20 cellular contexts compared by ENCODE assay signal in genomic region chr2:173588931-173589369, GRCh38.
A peak's percentile ranks its signal among the peaks of the same experiment; 100 is the strongest.
DNase-seq lines count a peak whose midpoint lies in the region; ATAC-seq and TF ChIP-seq lines count a peak whose summit lies in the region.
"Had no signal": no experiment of that assay in that cellular context is flagged by ENCODE, and none has a peak within 500 bp of the region (broad histone marks: within the 10 kb centered on the region; RNA-seq: fewer than 3 reads in every experiment).

No MANE protein-coding gene starts in this region.

- H3K4me1 Mint-ChIP-seq in chondrocyte (ENCODE audit: low read depth) = peaks cover 30% of the 10 kb centered on the region
- H3K4me1 Mint-ChIP-seq: CD4-positive, CD25-positive, alpha-beta regulatory T cell had no signal

- TF ChIP-seq CTCF in PC-3 (conservative IDR thresholded peaks at IDR 0.05; ENCODE audit: low read depth, low read length) (no peak), chondrocyte (IDR thresholded peaks at IDR 0.05) (no peak), left lung (IDR thresholded peaks at IDR 0.05) (no peak)

- intact Hi-C loops in PC-3 (cut with micrococcal nuclease) (no loop called here), left lung (cut with DNase I) (no loop called here)

- no peak overlapping the region for H3K4me3 Mint-ChIP-seq in chondrocyte (ENCODE audit: unreplicated experiment)
- H3K4me3 Mint-ChIP-seq: neural progenitor cell had no signal

- H3K4me1 ChIP-seq in PC-3 (ENCODE audit: insufficient read depth, low read length) = peaks cover 36% of the 10 kb centered on the region
- peaks cover 0 to 6% of the 10 kb centered on the region in 2 donors for H3K4me1 ChIP-seq in left lung
- H3K4me1 ChIP-seq: neural progenitor cell, spleen, uterus had no signal

- H3K4me2 ChIP-seq in PC-3 (ENCODE audit: low read length) = peak overlapping the region; percentile 80
- H3K4me2 ChIP-seq: neural progenitor cell had no signal

- H3K9me3 ChIP-seq in PC-3 (ENCODE audit: low read length) = peaks cover 24% of the 10 kb centered on the region
- H3K9me3 ChIP-seq in left lung = peaks cover 0 to 14% of the 10 kb centered on the region in 2 donors
- H3K9me3 ChIP-seq: uterus had no signal

- no peak overlapping the region for H2AFZ ChIP-seq in PC-3 (ENCODE audit: low read length)
- H2AFZ ChIP-seq: neural progenitor cell had no signal

- in situ Hi-C loops in ACHN (cut with HindIII; ENCODE audit: low pct_ligation_motif_present, low pct_unique_long_range_greater_than_20kb, low sequenced_read_pairs) = no loop called here

- peaks cover 26% of the 10 kb centered on the region for H3F3A ChIP-seq in PC-3 (ENCODE audit: low read length, unreplicated experiment)

- no peaks in the 10 kb centered on the region for H3K9me2 ChIP-seq in PC-3 (replicated peaks; ENCODE audit: low read length)

- H3K9ac ChIP-seq in PC-3 (ENCODE audit: low read length) = peak overlapping the region; percentile 72
- H3K9ac ChIP-seq: neural progenitor cell had no signal

- H3K79me2 ChIP-seq in PC-3 (ENCODE audit: low read length) = peaks cover 11% of the 10 kb centered on the region; the same call in 1 of the 2 replicates

- BruUV-seq in PC-3 (replicated peaks; lab: Mats Ljungman, UMichigan) = no TSS peak

- POLR2A ChIA-PET in PC-3 (lab: Charles Lee; ENCODE audit: unreplicated experiment) = interaction anchor here (0.6 kb wide), 2 partner anchors 70 to 157 kb away, joined by 5 to 7 read pairs; no protein-coding TSS in a partner anchor

- H3K27me3 ChIP-seq in PC-3 (ENCODE audit: low read length) (no peaks in the 10 kb centered on the region), left lung (no peaks in the 10 kb centered on the region)
- H3K27me3 ChIP-seq: neural progenitor cell, uterus had no signal

- H4K20me1 ChIP-seq in PC-3 (ENCODE audit: low read length) = no peaks in the 10 kb centered on the region

- H3K27ac ChIP-seq in PC-3 (ENCODE audit: low read length) (peak overlapping the region; percentile 98), left lung (no peak overlapping the region)
- H3K27ac ChIP-seq: neural progenitor cell, uterus had no signal

- no peaks in the 10 kb centered on the region for H3K27me3 Mint-ChIP-seq in chondrocyte (ENCODE audit: low read depth)

- H3K36me3 ChIP-seq in PC-3 (ENCODE audit: low read depth, low read length) (peaks cover 16% of the 10 kb centered on the region), left lung (no peaks in the 10 kb centered on the region)
- H3K36me3 ChIP-seq: neural progenitor cell, spleen, uterus had no signal

- ATAC-seq in PC-3 (peak; percentile 2), left lung (peak; percentile 5)

- H3K9me3 Mint-ChIP-seq in chondrocyte (ENCODE audit: low read depth) = peaks cover 16% of the 10 kb centered on the region

- DNase-seq in ACHN (peak; percentile 85), PC-3 (peak; percentile 65), chondrocyte (ENCODE audit: low spot score) (no peak), left lung (no peak), globus pallidus (ENCODE audit: low spot score) (no peak), NCI-H2081 treated with DMSO at 0.1 percent for 48 hours (lab: John Stamatoyannopoulos, UW) (no peak), germinal center (ENCODE audit: low spot score) (no peak)
- no peak for DNase-seq in stimulated activated naive CD4-positive, alpha-beta T cell treated with Interleukin-2 at 50 U/mL for 16 hours (lab: John Stamatoyannopoulos, UW)
- DNase-seq: activated CD4-positive, alpha-beta T cell treated with anti-CD3 and anti-CD28 coated beads for 4 hours; activated effector memory CD4-positive, alpha-beta T cell treated with anti-CD3 and anti-CD28 coated beads, Interleukin-2, amount 50 U/mL, for 16 hours; caudate nucleus; CD4-positive, CD25-positive, alpha-beta regulatory T cell; NCI-H1694; NCI-H2227 treated with DMSO at 0.1 percent for 48 hours; NCI-H82; spleen; stimulated activated CD4-positive, alpha-beta T cell treated with anti-CD3 and anti-CD28 coated beads, Interleukin-4, amount 100 ng/mL, for 4 hours; SW 1271; uterus had no signal

- H3K36me3 Mint-ChIP-seq in chondrocyte (ENCODE audit: low read depth) = peaks cover 3% of the 10 kb centered on the region
- H3K36me3 Mint-ChIP-seq: CD4-positive, CD25-positive, alpha-beta regulatory T cell had no signal

- peak overlapping the region; percentile 36 for H3K27ac Mint-ChIP-seq in chondrocyte (ENCODE audit: unreplicated experiment)
- H3K27ac Mint-ChIP-seq: CD4-positive, CD25-positive, alpha-beta regulatory T cell; neural progenitor cell had no signal

- H3K4me3 ChIP-seq in PC-3 (ENCODE audit: low read length) (peak overlapping the region; percentile 32), left lung (no peak overlapping the region)
- H3K4me3 ChIP-seq: neural progenitor cell, spleen, uterus had no signal

- CTCF ChIA-PET in PC-3 (lab: Charles Lee) = no interaction called here

Comparison
In these comparisons a context has a peak if more than half of its experiments do, and no peak if none do; other contexts are left out.
1. DNase-seq: peak in ACHN (single experiment) and PC-3 (single experiment); none in chondrocyte (single experiment), left lung (0 of 2), globus pallidus (single experiment), NCI-H2081 treated with DMSO at 0.1 percent for 48 hours (single experiment), germinal center (single experiment) and stimulated activated naive CD4-positive, alpha-beta T cell treated with Interleukin-2 at 50 U/mL for 16 hours (single experiment).